ENCODE assay signal across 1 cellular context in the genomic region with DNA sequence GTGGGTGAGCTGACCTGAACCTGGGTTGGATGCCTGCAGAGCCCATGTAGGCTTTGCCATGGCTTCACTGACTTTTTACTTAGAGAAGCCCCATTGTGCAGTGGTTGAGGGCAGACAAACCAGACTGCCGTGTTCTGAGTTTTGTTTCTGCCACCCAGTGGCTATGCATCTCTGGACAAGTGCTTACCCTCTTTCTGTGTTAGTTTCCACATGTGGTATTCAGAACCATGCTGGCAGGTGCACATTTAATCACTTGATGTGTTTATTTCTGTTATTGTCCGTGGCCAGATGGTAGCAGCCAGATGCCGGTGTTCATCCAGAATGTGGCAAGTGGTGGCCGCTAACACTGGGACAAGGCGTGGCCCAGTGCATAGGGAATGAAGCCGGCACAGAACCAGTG.
TF ChIP-seq lines count a peak whose summit lies in the region.

No MANE protein-coding gene starts in this region.

TF ChIP-seq in WTC11, 78 proteins besides CTCF, POLR2A, EP300 and RAD21 (continued from another document):
- TF ChIP-seq, protein P1, sequence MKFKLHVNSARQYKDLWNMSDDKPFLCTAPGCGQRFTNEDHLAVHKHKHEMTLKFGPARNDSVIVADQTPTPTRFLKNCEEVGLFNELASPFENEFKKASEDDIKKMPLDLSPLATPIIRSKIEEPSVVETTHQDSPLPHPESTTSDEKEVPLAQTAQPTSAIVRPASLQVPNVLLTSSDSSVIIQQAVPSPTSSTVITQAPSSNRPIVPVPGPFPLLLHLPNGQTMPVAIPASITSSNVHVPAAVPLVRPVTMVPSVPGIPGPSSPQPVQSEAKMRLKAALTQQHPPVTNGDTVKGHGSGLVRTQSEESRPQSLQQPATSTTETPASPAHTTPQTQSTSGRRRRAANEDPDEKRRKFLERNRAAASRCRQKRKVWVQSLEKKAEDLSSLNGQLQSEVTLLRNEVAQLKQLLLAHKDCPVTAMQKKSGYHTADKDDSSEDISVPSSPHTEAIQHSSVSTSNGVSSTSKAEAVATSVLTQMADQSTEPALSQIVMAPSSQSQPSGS (CRISPR knock-in tag; IDR thresholded peaks at IDR 0.05; ENCODE audit: borderline replicate concordance, low read depth): no peak
- TF ChIP-seq JAZF1 (CRISPR knock-in tag; IDR thresholded peaks at IDR 0.05) (no peak), GRHL2 (CRISPR knock-in tag; IDR thresholded peaks at IDR 0.05; ENCODE audit: insufficient replicate concordance, severe bottlenecking) (no peak), ZNF317 (CRISPR knock-in tag; IDR thresholded peaks at IDR 0.05; ENCODE audit: borderline replicate concordance, low read depth) (no peak), FOXJ3 (CRISPR knock-in tag; IDR thresholded peaks at IDR 0.05; ENCODE audit: borderline replicate concordance) (no peak), ZNF416 (CRISPR knock-in tag; IDR thresholded peaks at IDR 0.05) (no peak), ESRRA (CRISPR knock-in tag; IDR thresholded peaks at IDR 0.05; ENCODE audit: borderline replicate concordance) (no peak), ZBTB21 (CRISPR knock-in tag; IDR thresholded peaks at IDR 0.05; ENCODE audit: borderline replicate concordance) (no peak), SMAD4 (CRISPR knock-in tag; IDR thresholded peaks at IDR 0.05) (no peak), SMAD3 (CRISPR knock-in tag; IDR thresholded peaks at IDR 0.05; ENCODE audit: borderline replicate concordance) (no peak), NR3C1 (CRISPR knock-in tag; conservative IDR thresholded peaks at IDR 0.05; ENCODE audit: low read depth) (no peak)
- TF ChIP-seq, protein P2, sequence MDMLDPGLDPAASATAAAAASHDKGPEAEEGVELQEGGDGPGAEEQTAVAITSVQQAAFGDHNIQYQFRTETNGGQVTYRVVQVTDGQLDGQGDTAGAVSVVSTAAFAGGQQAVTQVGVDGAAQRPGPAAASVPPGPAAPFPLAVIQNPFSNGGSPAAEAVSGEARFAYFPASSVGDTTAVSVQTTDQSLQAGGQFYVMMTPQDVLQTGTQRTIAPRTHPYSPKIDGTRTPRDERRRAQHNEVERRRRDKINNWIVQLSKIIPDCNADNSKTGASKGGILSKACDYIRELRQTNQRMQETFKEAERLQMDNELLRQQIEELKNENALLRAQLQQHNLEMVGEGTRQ (CRISPR knock-in tag; IDR thresholded peaks at IDR 0.05): no peak
- TF ChIP-seq, protein P3, sequence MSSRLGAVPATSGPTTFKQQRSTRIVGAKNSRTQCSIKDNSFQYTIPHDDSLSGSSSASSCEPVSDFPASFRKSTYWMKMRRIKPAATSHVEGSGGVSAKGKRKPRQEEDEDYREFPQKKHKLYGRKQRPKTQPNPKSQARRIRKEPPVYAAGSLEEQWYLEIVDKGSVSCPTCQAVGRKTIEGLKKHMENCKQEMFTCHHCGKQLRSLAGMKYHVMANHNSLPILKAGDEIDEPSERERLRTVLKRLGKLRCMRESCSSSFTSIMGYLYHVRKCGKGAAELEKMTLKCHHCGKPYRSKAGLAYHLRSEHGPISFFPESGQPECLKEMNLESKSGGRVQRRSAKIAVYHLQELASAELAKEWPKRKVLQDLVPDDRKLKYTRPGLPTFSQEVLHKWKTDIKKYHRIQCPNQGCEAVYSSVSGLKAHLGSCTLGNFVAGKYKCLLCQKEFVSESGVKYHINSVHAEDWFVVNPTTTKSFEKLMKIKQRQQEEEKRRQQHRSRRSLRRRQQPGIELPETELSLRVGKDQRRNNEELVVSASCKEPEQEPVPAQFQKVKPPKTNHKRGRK (CRISPR knock-in tag; IDR thresholded peaks at IDR 0.05; ENCODE audit: borderline replicate concordance): no peak
- TF ChIP-seq, protein P4, sequence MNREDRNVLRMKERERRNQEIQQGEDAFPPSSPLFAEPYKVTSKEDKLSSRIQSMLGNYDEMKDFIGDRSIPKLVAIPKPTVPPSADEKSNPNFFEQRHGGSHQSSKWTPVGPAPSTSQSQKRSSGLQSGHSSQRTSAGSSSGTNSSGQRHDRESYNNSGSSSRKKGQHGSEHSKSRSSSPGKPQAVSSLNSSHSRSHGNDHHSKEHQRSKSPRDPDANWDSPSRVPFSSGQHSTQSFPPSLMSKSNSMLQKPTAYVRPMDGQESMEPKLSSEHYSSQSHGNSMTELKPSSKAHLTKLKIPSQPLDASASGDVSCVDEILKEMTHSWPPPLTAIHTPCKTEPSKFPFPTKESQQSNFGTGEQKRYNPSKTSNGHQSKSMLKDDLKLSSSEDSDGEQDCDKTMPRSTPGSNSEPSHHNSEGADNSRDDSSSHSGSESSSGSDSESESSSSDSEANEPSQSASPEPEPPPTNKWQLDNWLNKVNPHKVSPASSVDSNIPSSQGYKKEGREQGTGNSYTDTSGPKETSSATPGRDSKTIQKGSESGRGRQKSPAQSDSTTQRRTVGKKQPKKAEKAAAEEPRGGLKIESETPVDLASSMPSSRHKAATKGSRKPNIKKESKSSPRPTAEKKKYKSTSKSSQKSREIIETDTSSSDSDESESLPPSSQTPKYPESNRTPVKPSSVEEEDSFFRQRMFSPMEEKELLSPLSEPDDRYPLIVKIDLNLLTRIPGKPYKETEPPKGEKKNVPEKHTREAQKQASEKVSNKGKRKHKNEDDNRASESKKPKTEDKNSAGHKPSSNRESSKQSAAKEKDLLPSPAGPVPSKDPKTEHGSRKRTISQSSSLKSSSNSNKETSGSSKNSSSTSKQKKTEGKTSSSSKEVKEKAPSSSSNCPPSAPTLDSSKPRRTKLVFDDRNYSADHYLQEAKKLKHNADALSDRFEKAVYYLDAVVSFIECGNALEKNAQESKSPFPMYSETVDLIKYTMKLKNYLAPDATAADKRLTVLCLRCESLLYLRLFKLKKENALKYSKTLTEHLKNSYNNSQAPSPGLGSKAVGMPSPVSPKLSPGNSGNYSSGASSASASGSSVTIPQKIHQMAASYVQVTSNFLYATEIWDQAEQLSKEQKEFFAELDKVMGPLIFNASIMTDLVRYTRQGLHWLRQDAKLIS (CRISPR knock-in tag; IDR thresholded peaks at IDR 0.05; ENCODE audit: borderline replicate concordance): no peak
